Comparison of ENCODE assay signal across 19 cellular contexts in genomic region chr16:666572-666971, GRCh38. TPM values are rescaled to one million over a fixed set of nuclear protein-coding genes. Genes with fewer than 3 reads are reported as not detected.
"Had no signal": no experiment of that assay in that cellular context is flagged by ENCODE, and none has a peak within 500 bp of the region (broad histone marks: within the 10 kb centered on the region; RNA-seq: fewer than 3 reads in every experiment).

No MANE protein-coding gene starts in this region.

- H3K27me3 ChIP-seq: dorsolateral prefrontal cortex, heart left ventricle had no signal

- ATAC-seq: heart left ventricle; left colon; left ventricle myocardium superior; naive thymus-derived CD4-positive, alpha-beta T cell; right cardiac atrium; stimulated activated effector memory CD8-positive, alpha-beta T cell treated with anti-CD3 and anti-CD28 coated beads, Interleukin-12 subunit alpha, Interleukin-12 subunit beta, amount 100 ng/mL, for 72 hours had no signal

- H3K27ac ChIP-seq: thoracic aorta had no signal

- H3K4me3 ChIP-seq: lung, smooth muscle cell, thoracic aorta had no signal

- H3K9me3 ChIP-seq: heart left ventricle, thoracic aorta had no signal

- H3K4me2 ChIP-seq: smooth muscle cell had no signal

- DNase-seq: cortex of kidney; dorsolateral prefrontal cortex; effector CD8-positive, alpha-beta T cell; foreskin melanocyte; heart left ventricle; hippocampal formation; left colon; left ventricle myocardium superior; mesendoderm; naive thymus-derived CD4-positive, alpha-beta T cell; posterior cingulate gyrus; right cardiac atrium; stimulated activated CD4-positive, alpha-beta T cell treated with anti-CD3 and anti-CD28 coated beads, Interleukin-4, amount 100 ng/mL, for 1 hour; stimulated activated CD8-positive, alpha-beta memory T cell treated with anti-CD3 and anti-CD28 coated beads, Interleukin-4, amount 100 ng/mL, for 48 hours; trophoblast cell had no signal

RNA-seq across cellular contexts. Expression of gene RHBDL1, which starts 8.9 kb away (rescaled TPM):
- polyA plus RNA-seq: naive thymus-derived CD4-positive, alpha-beta T cell had no signal
